Comparison of ENCODE assay signal across 8 cellular contexts in genomic region chr1:91885716-91886506, GRCh38. TPM values are rescaled to one million over a fixed set of nuclear protein-coding genes. Genes with fewer than 3 reads are reported as not detected.
DNase-seq lines count a peak whose midpoint lies in the region; ATAC-seq lines count a peak whose summit lies in the region.

TGFBR3 (minus strand) TSS chr1:91886151; CDS start chr1:91861531, 24,620 bp downstream.

- H4K8ac ChIP-seq in mesenchymal stem cell (ENCODE audit: low read length) = peak within 1 kb of the TSS; percentile 80

- no peaks in the 10 kb centered on the region for H3K36me3 ChIP-seq in effector memory CD4-positive, alpha-beta T cell (ENCODE audit: control insufficient read depth, insufficient read depth, low read length)
- H3K36me3 ChIP-seq in mesenchymal stem cell (ENCODE audit: control insufficient read depth in 1 of 2, insufficient read depth in 2 of 2, low read depth in 1 of 2, low read length in 2 of 2) = peaks cover 0 to 14% of the 10 kb centered on the region in 2 experiments

- peak within 1 kb of the TSS in 1 of 2 experiments; percentile 98 for H3K14ac ChIP-seq in mesenchymal stem cell (ENCODE audit: low read length in 2 of 2)

- H3K27me3 ChIP-seq in effector memory CD4-positive, alpha-beta T cell (replicated peaks; ENCODE audit: control insufficient read depth, insufficient read depth, low read length, poor library complexity, severe bottlenecking) = no peaks in the 10 kb centered on the region
- H3K27me3 ChIP-seq in mesenchymal stem cell (ENCODE audit: control insufficient read depth in 1 of 2, insufficient read depth in 1 of 2, low read length in 2 of 2) = no peaks in the 10 kb centered on the region

- DNase-seq in AG20443 (ENCODE audit: low spot score) (peak; percentile 97), NCI-H748 treated with DMSO at 0.1 percent for 48 hours (lab: John Stamatoyannopoulos, UW) (peak; percentile 47), mesenchymal stem cell (peak; percentile 91)
- peak; percentile 45 to 59 (median 55) for DNase-seq in activated CD8-positive, alpha-beta memory T cell treated with anti-CD3 and anti-CD28 coated beads for 48 hours (ENCODE audit: low read depth in 2 of 3, low spot score in 2 of 3)
- DNase-seq in effector memory CD4-positive, alpha-beta T cell = peak; percentile 65 to 70 (median 70)
- peak; percentile 68 for DNase-seq in stimulated activated CD8-positive, alpha-beta memory T cell treated with anti-CD3 and anti-CD28 coated beads, Interleukin-12 subunit alpha, Interleukin-12 subunit beta, amount 100 ng/mL, for 24 hours (ENCODE audit: extremely low read depth)

- peak within 1 kb of the TSS; percentile 59 for H3K4me2 ChIP-seq in mesenchymal stem cell (ENCODE audit: low read length, poor library complexity, severe bottlenecking)

- under 1% methylated on average over 75 of the region's 92 CpGs for WGBS in mesenchymal stem cell

- H3K4ac ChIP-seq in mesenchymal stem cell (ENCODE audit: low read depth in 1 of 2, low read length in 2 of 2) = peak within 1 kb of the TSS; percentile 77 to 79

- H2AK5ac ChIP-seq in mesenchymal stem cell (ENCODE audit: low read length, severe bottlenecking) = no peak within 1 kb of the TSS

- peak within 1 kb of the TSS; percentile 97 for H3K9ac ChIP-seq in mesenchymal stem cell (ENCODE audit: low read length)

- H2BK120ac ChIP-seq in mesenchymal stem cell (ENCODE audit: low read depth, low read length) = peak within 1 kb of the TSS; percentile 68

- H2BK15ac ChIP-seq in mesenchymal stem cell (ENCODE audit: low read depth, poor library complexity, severe bottlenecking) = peak within 1 kb of the TSS; percentile 93

- H3K4me3 ChIP-seq in effector memory CD4-positive, alpha-beta T cell (ENCODE audit: insufficient read depth, low read depth, low read length, poor library complexity, severe bottlenecking) = peak within 1 kb of the TSS; percentile 94
- peak within 1 kb of the TSS; percentile 88 to 95 for H3K4me3 ChIP-seq in mesenchymal stem cell (ENCODE audit: insufficient read depth in 1 of 2, low read depth in 1 of 2, low read length in 2 of 2)

- ATAC-seq in GM19035 (IDR thresholded peaks at IDR 0.05; ENCODE audit: unreplicated experiment) = peak; percentile 76
- ATAC-seq in HG03354 (IDR thresholded peaks at IDR 0.05; ENCODE audit: poor library complexity, severe bottlenecking, unreplicated experiment) = peak; percentile 67

- peak within 1 kb of the TSS; percentile 64 for H3K27ac ChIP-seq in effector memory CD4-positive, alpha-beta T cell (ENCODE audit: insufficient read depth, low read length, poor library complexity, severe bottlenecking)
- peak within 1 kb of the TSS; percentile 73 for H3K27ac ChIP-seq in mesenchymal stem cell (ENCODE audit: low read length, poor library complexity, severe bottlenecking)

- H3K4me1 ChIP-seq in effector memory CD4-positive, alpha-beta T cell (ENCODE audit: control insufficient read depth, insufficient read depth, low read length, poor library complexity, severe bottlenecking) = peaks cover 18% of the 10 kb centered on the region
- peaks cover 3% of the 10 kb centered on the region for H3K4me1 ChIP-seq in mesenchymal stem cell (ENCODE audit: control insufficient read depth, insufficient read depth, low read depth, low read length)

- no peaks in the 10 kb centered on the region for H3K9me3 ChIP-seq in effector memory CD4-positive, alpha-beta T cell (ENCODE audit: control insufficient read depth, low read length)
- H3K9me3 ChIP-seq in mesenchymal stem cell (ENCODE audit: control insufficient read depth, low read length) = no peaks in the 10 kb centered on the region

- peak within 1 kb of the TSS; percentile 82 for H4K91ac ChIP-seq in mesenchymal stem cell (ENCODE audit: low read length)

- H2AFZ ChIP-seq in mesenchymal stem cell (ENCODE audit: low read depth, low read length) = peak within 1 kb of the TSS; percentile 95

- H3K79me1 ChIP-seq in mesenchymal stem cell (replicated peaks; ENCODE audit: low read length, poor library complexity, severe bottlenecking) = peaks cover 8% of the 10 kb centered on the region

- H2BK5ac ChIP-seq in mesenchymal stem cell (ENCODE audit: low read depth, low read length, poor library complexity, severe bottlenecking) = peak within 1 kb of the TSS; percentile 15

- peak within 1 kb of the TSS; percentile 57 to 86 for H3K23ac ChIP-seq in mesenchymal stem cell (ENCODE audit: low read length in 2 of 2)

- H2BK12ac ChIP-seq in mesenchymal stem cell (ENCODE audit: low read length in 2 of 2) = peak within 1 kb of the TSS in 1 of 2 experiments; percentile 59

- peak within 1 kb of the TSS; percentile 85 to 92 for H3K18ac ChIP-seq in mesenchymal stem cell (ENCODE audit: low read depth in 1 of 2, low read length in 2 of 2)

RNA-seq across cellular contexts. Expression of gene TGFBR3, which starts in this region (rescaled TPM):
- 10.0 TPM for polyA plus RNA-seq in mesenchymal stem cell (2013, experiment 1 of 2)
- polyA plus RNA-seq in mesenchymal stem cell (2013, experiment 2 of 2) = 10.3 TPM

Comparison
In these comparisons a context has a peak if more than half of its experiments do, and no peak if none do; other contexts are left out.
1. Peak in every context shown above with its lines: DNase-seq, ATAC-seq, H3K4me3 ChIP-seq and H3K27ac ChIP-seq.
2. DNase-seq: peak in every context shown above with its lines; median percentile 97 in AG20443; 91 in mesenchymal stem cell; 70 in effector memory CD4-positive, alpha-beta T cell; 68 in stimulated activated CD8-positive, alpha-beta memory T cell treated with anti-CD3 and anti-CD28 coated beads, Interleukin-12 subunit alpha, Interleukin-12 subunit beta, amount 100 ng/mL, for 24 hours; 55 in activated CD8-positive, alpha-beta memory T cell treated with anti-CD3 and anti-CD28 coated beads for 48 hours; 47 in NCI-H748 treated with DMSO at 0.1 percent for 48 hours.